In the genomic region with DNA sequence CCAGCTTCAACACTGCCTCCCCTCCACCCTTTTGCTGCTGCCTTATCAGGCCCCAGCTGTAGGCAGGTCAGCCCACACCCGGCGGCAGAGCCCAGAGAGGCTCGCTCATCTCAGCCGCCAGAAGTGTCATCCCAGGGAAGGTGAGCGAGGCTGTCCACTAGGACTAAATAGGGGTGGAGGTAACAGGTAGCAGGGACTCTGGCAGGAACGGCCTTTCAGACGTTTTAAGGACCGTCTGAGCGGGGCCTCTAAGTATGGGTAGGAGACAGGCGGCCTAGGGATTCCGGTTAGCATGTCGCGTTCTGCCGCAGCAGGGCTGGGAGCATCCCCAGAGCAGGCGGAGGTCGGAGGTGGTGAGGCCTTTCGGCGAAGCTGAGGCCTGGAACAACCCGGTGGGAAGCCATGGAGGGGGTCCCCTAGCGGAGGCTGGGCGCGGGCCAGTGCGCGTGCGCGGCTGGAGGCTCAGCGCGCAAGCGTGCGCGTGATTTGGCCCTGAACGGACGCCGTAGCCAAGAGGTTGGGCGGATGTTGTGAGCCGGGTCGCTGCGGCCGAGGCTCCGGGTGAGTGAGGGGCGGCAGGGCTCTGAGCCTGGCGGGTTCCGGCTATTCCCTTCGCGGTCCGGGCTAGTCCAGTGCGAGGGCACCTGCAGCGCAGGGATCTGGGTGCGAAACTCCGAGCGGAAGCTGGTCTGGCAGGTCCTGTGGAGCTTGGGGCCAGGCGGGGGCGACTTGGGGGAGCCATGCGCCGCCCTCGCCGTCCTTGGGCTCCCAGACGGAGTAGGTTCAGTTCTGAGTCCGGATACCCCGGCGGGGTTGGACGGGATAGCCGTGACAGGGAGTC, we compare ENCODE assay signal across 8 cellular contexts. TPM values are rescaled to one million over a fixed set of nuclear protein-coding genes. Genes with fewer than 3 reads are reported as not detected.
DNase-seq lines count a peak whose midpoint lies in the region; ATAC-seq, FAIRE-seq and TF ChIP-seq lines count a peak whose summit lies in the region.

A gene (minus strand): TSS at position 429 of the 841 bp plus-strand sequence. CDS start 783 bp downstream, outside the sequence.
A gene (plus strand): TSS at position 512 of the 841 bp plus-strand sequence. CDS start 1,609 bp downstream, outside the sequence.

- peak within 1 kb of the TSS; percentile 90; the same call in 1 of the 2 replicates for H2AFZ ChIP-seq in GM23338

- DNase-seq in D341Med (ENCODE audit: low spot score) (peak; percentile 97), GM23338 (ENCODE audit: low spot score) (peak; percentile 97), NCI-H226 (peak; percentile 86), globus pallidus (ENCODE audit: low spot score) (peak; percentile 76), pancreas (peak; percentile 84 to 97 (median 90)), tibial artery (peak; percentile 79 to 92), NCI-H2029 treated with DMSO at 0.1 percent for 48 hours (lab: John Stamatoyannopoulos, UW) (no peak)
- peak; percentile 90 for DNase-seq in activated effector memory CD4-positive, alpha-beta T cell treated with Interleukin-2 at 50 U/mL for 16 hours

- H3K36me3 ChIP-seq in GM23338 (ENCODE audit: insufficient read depth) (no peaks in the 10 kb centered on the region), pancreas (no peaks in the 10 kb centered on the region), tibial artery (peaks cover 0 to 6% (median 0%) of the 10 kb centered on the region in 3 donors)

- peak within 1 kb of the TSS; percentile 97 for H3K4me3 ChIP-seq in GM23338
- H3K4me3 ChIP-seq in pancreas = peak within 1 kb of the TSS; percentile 96 to 100 (median 98)
- H3K4me3 ChIP-seq in tibial artery = peak within 1 kb of the TSS; percentile 81 to 91

- H3K36me3 Mint-ChIP-seq in GM23338 (ENCODE audit: low read depth) = peaks cover 4% of the 10 kb centered on the region; the same call in 2 of the 3 replicates

- FAIRE-seq in pancreas (lab: Jason Lieb, UNC) = no peak

- intact Hi-C loops in pancreas (cut with DNase I) (no loop called here), tibial artery (cut with DNase I; ENCODE audit: low total_unique reads) (no loop called here)

- WGBS in pancreas, 2 donors = 1 to 2% methylated on average over 43 to 63 of the region's 63 CpGs

- H3F3A ChIP-seq in GM23338 (replicated peaks; ENCODE audit: low read depth) = no peaks in the 10 kb centered on the region

- no peaks in the 10 kb centered on the region for H3K9me3 ChIP-seq in pancreas
- H3K9me3 ChIP-seq in tibial artery = no peaks in the 10 kb centered on the region

- H3K4me1 ChIP-seq in GM23338 (ENCODE audit: insufficient read depth) (no peaks in the 10 kb centered on the region; the same call in 1 of the 2 replicates), pancreas (peaks cover 0 to 12% (median 4%) of the 10 kb centered on the region in 3 donors), tibial artery (peaks cover 0 to 48% (median 33%) of the 10 kb centered on the region in 4 donors)

- peaks cover 3% of the 10 kb centered on the region; the same call in 1 of the 3 replicates for H3K9me3 Mint-ChIP-seq in GM23338

- H4K20me1 ChIP-seq in GM23338 (replicated peaks; ENCODE audit: insufficient read depth) = no peaks in the 10 kb centered on the region

- H3K27ac Mint-ChIP-seq in GM23338 = peak within 1 kb of the TSS; percentile 82

- H3K27me3 ChIP-seq in GM23338 (ENCODE audit: insufficient read depth) (no peaks in the 10 kb centered on the region), pancreas (no peaks in the 10 kb centered on the region), tibial artery (no peaks in the 10 kb centered on the region)

- H3K4me3 Mint-ChIP-seq in GM23338 = peak within 1 kb of the TSS; percentile 91

- H3K27ac ChIP-seq in GM23338 (ENCODE audit: low read depth) = no peak within 1 kb of the TSS
- H3K27ac ChIP-seq in pancreas = peak within 1 kb of the TSS; percentile 59 to 79 (median 74)
- peak within 1 kb of the TSS; percentile 84 to 85 for H3K27ac ChIP-seq in tibial artery

- ATAC-seq in GM23338 (peak; percentile 52), pancreas (peak; percentile 69 to 87 (median 78))

- peak within 1 kb of the TSS; percentile 92 for H3K4me2 ChIP-seq in GM23338

- peaks cover 7% of the 10 kb centered on the region; the same call in 1 of the 2 replicates for H3K79me2 ChIP-seq in GM23338 (replicated peaks; ENCODE audit: insufficient read depth)

- TF ChIP-seq CTCF in GM23338 (conservative IDR thresholded peaks at IDR 0.05; ENCODE audit: low read depth in 2 of 2) (peak in 1 of 2 experiments; percentile 42; a peak in 2 of 4 replicates), pancreas (IDR thresholded peaks at IDR 0.05) (no peak), tibial artery (IDR thresholded peaks at IDR 0.05) (peak; percentile 28 to 30)

- peaks cover 16% of the 10 kb centered on the region for H3K27me3 Mint-ChIP-seq in GM23338 (ENCODE audit: insufficient read depth, low read depth, poor library complexity)

- H3K9me2 ChIP-seq in GM23338 (ENCODE audit: insufficient read depth) = no peaks in the 10 kb centered on the region

- H3K4me1 Mint-ChIP-seq in GM23338 = peaks cover 18% of the 10 kb centered on the region

TF ChIP-seq in GM23338, 12 proteins besides CTCF, POLR2A, EP300 and RAD21 (continues in another document):
- TF ChIP-seq, protein P1, sequence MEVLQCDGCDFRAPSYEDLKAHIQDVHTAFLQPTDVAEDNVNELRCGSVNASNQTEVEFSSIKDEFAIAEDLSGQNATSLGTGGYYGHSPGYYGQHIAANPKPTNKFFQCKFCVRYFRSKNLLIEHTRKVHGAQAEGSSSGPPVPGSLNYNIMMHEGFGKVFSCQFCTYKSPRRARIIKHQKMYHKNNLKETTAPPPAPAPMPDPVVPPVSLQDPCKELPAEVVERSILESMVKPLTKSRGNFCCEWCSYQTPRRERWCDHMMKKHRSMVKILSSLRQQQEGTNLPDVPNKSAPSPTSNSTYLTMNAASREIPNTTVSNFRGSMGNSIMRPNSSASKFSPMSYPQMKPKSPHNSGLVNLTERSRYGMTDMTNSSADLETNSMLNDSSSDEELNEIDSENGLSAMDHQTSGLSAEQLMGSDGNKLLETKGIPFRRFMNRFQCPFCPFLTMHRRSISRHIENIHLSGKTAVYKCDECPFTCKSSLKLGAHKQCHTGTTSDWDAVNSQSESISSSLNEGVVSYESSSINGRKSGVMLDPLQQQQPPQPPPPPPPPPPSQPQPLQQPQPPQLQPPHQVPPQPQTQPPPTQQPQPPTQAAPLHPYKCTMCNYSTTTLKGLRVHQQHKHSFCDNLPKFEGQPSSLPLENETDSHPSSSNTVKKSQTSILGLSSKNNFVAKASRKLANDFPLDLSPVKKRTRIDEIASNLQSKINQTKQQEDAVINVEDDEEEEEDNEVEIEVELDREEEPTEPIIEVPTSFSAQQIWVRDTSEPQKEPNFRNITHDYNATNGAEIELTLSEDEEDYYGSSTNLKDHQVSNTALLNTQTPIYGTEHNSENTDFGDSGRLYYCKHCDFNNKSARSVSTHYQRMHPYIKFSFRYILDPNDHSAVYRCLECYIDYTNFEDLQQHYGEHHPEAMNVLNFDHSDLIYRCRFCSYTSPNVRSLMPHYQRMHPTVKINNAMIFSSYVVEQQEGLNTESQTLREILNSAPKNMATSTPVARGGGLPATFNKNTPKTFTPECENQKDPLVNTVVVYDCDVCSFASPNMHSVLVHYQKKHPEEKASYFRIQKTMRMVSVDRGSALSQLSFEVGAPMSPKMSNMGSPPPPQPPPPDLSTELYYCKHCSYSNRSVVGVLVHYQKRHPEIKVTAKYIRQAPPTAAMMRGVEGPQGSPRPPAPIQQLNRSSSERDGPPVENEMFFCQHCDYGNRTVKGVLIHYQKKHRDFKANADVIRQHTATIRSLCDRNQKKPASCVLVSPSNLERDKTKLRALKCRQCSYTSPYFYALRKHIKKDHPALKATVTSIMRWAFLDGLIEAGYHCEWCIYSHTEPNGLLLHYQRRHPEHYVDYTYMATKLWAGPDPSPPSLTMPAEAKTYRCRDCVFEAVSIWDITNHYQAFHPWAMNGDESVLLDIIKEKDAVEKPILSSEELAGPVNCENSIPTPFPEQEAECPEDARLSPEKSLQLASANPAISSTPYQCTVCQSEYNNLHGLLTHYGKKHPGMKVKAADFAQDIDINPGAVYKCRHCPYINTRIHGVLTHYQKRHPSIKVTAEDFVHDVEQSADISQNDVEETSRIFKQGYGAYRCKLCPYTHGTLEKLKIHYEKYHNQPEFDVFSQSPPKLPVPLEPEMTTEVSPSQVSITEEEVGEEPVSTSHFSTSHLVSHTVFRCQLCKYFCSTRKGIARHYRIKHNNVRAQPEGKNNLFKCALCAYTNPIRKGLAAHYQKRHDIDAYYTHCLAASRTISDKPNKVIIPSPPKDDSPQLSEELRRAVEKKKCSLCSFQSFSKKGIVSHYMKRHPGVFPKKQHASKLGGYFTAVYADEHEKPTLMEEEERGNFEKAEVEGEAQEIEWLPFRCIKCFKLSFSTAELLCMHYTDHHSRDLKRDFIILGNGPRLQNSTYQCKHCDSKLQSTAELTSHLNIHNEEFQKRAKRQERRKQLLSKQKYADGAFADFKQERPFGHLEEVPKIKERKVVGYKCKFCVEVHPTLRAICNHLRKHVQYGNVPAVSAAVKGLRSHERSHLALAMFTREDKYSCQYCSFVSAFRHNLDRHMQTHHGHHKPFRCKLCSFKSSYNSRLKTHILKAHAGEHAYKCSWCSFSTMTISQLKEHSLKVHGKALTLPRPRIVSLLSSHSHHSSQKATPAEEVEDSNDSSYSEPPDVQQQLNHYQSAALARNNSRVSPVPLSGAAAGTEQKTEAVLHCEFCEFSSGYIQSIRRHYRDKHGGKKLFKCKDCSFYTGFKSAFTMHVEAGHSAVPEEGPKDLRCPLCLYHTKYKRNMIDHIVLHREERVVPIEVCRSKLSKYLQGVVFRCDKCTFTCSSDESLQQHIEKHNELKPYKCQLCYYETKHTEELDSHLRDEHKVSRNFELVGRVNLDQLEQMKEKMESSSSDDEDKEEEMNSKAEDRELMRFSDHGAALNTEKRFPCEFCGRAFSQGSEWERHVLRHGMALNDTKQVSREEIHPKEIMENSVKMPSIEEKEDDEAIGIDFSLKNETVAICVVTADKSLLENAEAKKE (CRISPR knock-in tag; IDR thresholded peaks at IDR 0.05) = no peak
- TF ChIP-seq EZH2 (IDR thresholded peaks at IDR 0.05; ENCODE audit: low read depth, unreplicated experiment) (no peak), NANOG (IDR thresholded peaks at IDR 0.05; ENCODE audit: borderline replicate concordance) (no peak), CREB1 (CRISPR knock-in tag; IDR thresholded peaks at IDR 0.05; ENCODE audit: low read depth) (peak; percentile 77), POLR2AphosphoS5 (IDR thresholded peaks at IDR 0.05; ENCODE audit: low read depth) (peak; percentile 89), EZH2phosphoT487 (IDR thresholded peaks at IDR 0.05; ENCODE audit: unreplicated experiment) (no peak), STAT1 (IDR thresholded peaks at IDR 0.05; ENCODE audit: unreplicated experiment) (no peak), ZNF114 (CRISPR knock-in tag; IDR thresholded peaks at IDR 0.05) (no peak)

RNA-seq across cellular contexts. Expression of the first gene that starts in this region (rescaled TPM):
- total RNA-seq in GM23338 (2014; rRNA removed; shearing (Covaris generic)) = 8.7 and 11.1 TPM in 2 replicates
- polyA plus RNA-seq in GM23338 (2016; fragmentation: Nextera tagmentation; extraction: Ambion mirVana) (5.0 and 5.9 TPM in 2 replicates), pancreas (100 to 1,000 TPM in 1 of 2 donors, 10 to 100 TPM in 1; 83.0 to 150 TPM)
- total RNA-seq in pancreas = 10 to 100 TPM; 17.2 to 36.5 (median 21.6) TPM

RNA-seq across cellular contexts. Expression of the second gene that starts in this region (rescaled TPM):
- total RNA-seq in GM23338 (2014; rRNA removed; shearing (Covaris generic)) = 24.4 and 32.5 TPM in 2 replicates
- polyA plus RNA-seq in GM23338 (2016; fragmentation: Nextera tagmentation; extraction: Ambion mirVana) (13.2 and 14.6 TPM in 2 replicates), pancreas (10 to 100 TPM; 21.8 to 24.3 TPM)
- total RNA-seq in pancreas = 10 to 100 TPM; 13.5 to 27.6 (median 18.3) TPM

Comparison
In these comparisons a context has a peak if more than half of its experiments do, and no peak if none do; other contexts are left out.
1. RNA of the first gene that starts in this region (polyA plus RNA-seq): 83.0 to 150 TPM in pancreas; 5.0 to 5.9 TPM in GM23338; every median in the first group is over 10 times any median in the second.
2. CTCF ChIP-seq: peak in tibial artery (2 of 2); none in pancreas (0 of 4).
3. Peak in every context shown above with its lines, with median percentiles within 50 percentile points of each other: H3K4me3 ChIP-seq.